Comparison of ENCODE assay signal across 8 cellular contexts in the genomic region with DNA sequence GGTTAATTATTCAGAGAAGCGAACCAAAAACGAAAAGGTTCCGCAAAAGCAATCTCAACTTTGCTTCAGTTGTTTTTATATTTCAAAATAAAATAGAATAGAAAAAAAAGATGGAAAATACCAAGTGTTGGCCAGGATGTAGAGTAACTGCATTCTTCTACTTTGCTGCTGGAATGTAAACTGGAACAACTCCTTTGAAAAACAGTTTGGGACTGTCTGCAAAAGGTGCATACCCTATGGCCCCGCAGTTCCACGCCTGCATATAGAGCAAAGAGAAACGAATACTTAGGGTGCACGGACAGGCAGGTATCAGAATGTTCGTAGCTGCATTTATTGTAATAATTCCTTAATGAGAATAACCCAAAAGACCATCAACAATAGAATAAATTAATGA.
DNase-seq lines count a peak whose midpoint lies in the region; ATAC-seq lines count a peak whose summit lies in the region.

No MANE protein-coding gene starts in this region.

- H3K27ac ChIP-seq in skin epidermis: peak overlapping the region in 15 of 21 experiments; percentile 64 to 93 (median 81)

- no peaks in the 10 kb centered on the region for H3K36me3 ChIP-seq in HAP-1 (replicated peaks)

- H3K27ac Mint-ChIP-seq in T-helper 2 cell treated with Interferon-gamma antibody and Interleukin-4, amounts not matched to agents 5 μg/mL and 100 μg/mL, for 36 hours: no peak overlapping the region

- in situ Hi-C loops in HAP-1 (cut with MboI; ENCODE audit: low sequenced_read_pairs): no loop called here

- H3K9me3 Mint-ChIP-seq in T-helper 2 cell treated with Interferon-gamma antibody and Interleukin-4, amounts not matched to agents 5 μg/mL and 100 μg/mL, for 36 hours: no peaks in the 10 kb centered on the region

- peaks cover 11% of the 10 kb centered on the region for H3K4me1 Mint-ChIP-seq in T-helper 2 cell treated with Interferon-gamma antibody and Interleukin-4, amounts not matched to agents 5 μg/mL and 100 μg/mL, for 36 hours (ENCODE audit: low read depth)

- H3K9me3 ChIP-seq in HAP-1: 0 out of 2 replicates have a peak, but pooled peaks cover 2% of the 10 kb centered on the region

- DNase-seq in HAP-1 (ENCODE audit: low spot score in 2 of 2) (no peak), globus pallidus (ENCODE audit: low spot score) (peak; percentile 16), Ammon's horn (ENCODE audit: low spot score) (no peak), NCI-H524 treated with DMSO at 0.1 percent for 48 hours (lab: John Stamatoyannopoulos, UW) (no peak)
- DNase-seq in T-helper 2 cell treated with Interferon-gamma antibody and Interleukin-4, amounts not matched to agents 5 μg/mL and 100 μg/mL, for 36 hours (ENCODE audit: low spot score): no peak

- peaks cover 2% of the 10 kb centered on the region for H3K36me3 Mint-ChIP-seq in T-helper 2 cell treated with Interferon-gamma antibody and Interleukin-4, amounts not matched to agents 5 μg/mL and 100 μg/mL, for 36 hours (ENCODE audit: low read depth)

- no peaks in the 10 kb centered on the region for H3K27me3 ChIP-seq in HAP-1 (ENCODE audit: low read depth)

- peaks cover 29% of the 10 kb centered on the region for H3K4me1 ChIP-seq in HAP-1

- H3K4me3 ChIP-seq in HAP-1 (peak overlapping the region; percentile 81), skin epidermis (peak overlapping the region; percentile 79 to 99 (median 97))

- H3K4me3 Mint-ChIP-seq in T-helper 2 cell treated with Interferon-gamma antibody and Interleukin-4, amounts not matched to agents 5 μg/mL and 100 μg/mL, for 36 hours: peak overlapping the region; percentile 98

- peaks cover 24% of the 10 kb centered on the region for H3K27me3 Mint-ChIP-seq in T-helper 2 cell treated with Interferon-gamma antibody and Interleukin-4, amounts not matched to agents 5 μg/mL and 100 μg/mL, for 36 hours (ENCODE audit: low read depth)

- ATAC-seq in GM18519 (IDR thresholded peaks at IDR 0.05; ENCODE audit: low FRiP score, unreplicated experiment) (no peak), GM18873 (IDR thresholded peaks at IDR 0.05; ENCODE audit: low FRiP score, unreplicated experiment) (no peak)
